ENCODE assay signal across 16 cellular contexts in genomic region chr16:11161974-11162373, GRCh38.
DNase-seq lines count a peak whose midpoint lies in the region; ATAC-seq and TF ChIP-seq lines count a peak whose summit lies in the region.
"Had no signal": no experiment of that assay in that cellular context is flagged by ENCODE, and none has a peak within 500 bp of the region (broad histone marks: within the 10 kb centered on the region; RNA-seq: fewer than 3 reads in every experiment).

No MANE protein-coding gene starts in this region.

- peak overlapping the region; percentile 65 to 85 for H3K27ac ChIP-seq in right atrium auricular region
- no peak overlapping the region for H3K27ac ChIP-seq in suprapubic skin
- H3K27ac ChIP-seq: 22Rv1, testis had no signal

- ATAC-seq in stimulated activated naive B cell treated with anti-CD40 and anti-IgM and Interleukin-4, amounts not matched to agents 10 μg/mL and 1 μg/mL and 100 μg/mL, for 72 hours (replicated peaks): no peak
- ATAC-seq: esophagus mucosa had no signal

- TF ChIP-seq EP300 in suprapubic skin (IDR thresholded peaks at IDR 0.05): no peak

- no peak for TF ChIP-seq POLR2A in suprapubic skin (IDR thresholded peaks at IDR 0.05)

- H3K27me3 ChIP-seq in right atrium auricular region (no peaks in the 10 kb centered on the region), suprapubic skin (no peaks in the 10 kb centered on the region)
- H3K27me3 ChIP-seq: testis had no signal

- peak overlapping the region; percentile 24 for H3K27ac Mint-ChIP-seq in T-helper 2 cell treated with Interferon-gamma antibody and Interleukin-4, amounts not matched to agents 5 μg/mL and 100 μg/mL, for 36 hours
- H3K27ac Mint-ChIP-seq in brain: peak overlapping the region in 3 of 5 experiments; percentile 27 to 36 (median 29)
- peak overlapping the region; percentile 71 for H3K27ac Mint-ChIP-seq in stimulated activated naive B cell treated with anti-CD40 and anti-IgM and Interleukin-4, amounts not matched to agents 10 μg/mL and 1 μg/mL and 100 μg/mL, for 72 hours
- H3K27ac Mint-ChIP-seq: CD4-positive, CD25-positive, alpha-beta regulatory T cell had no signal

- H3K36me3 ChIP-seq in right atrium auricular region (peaks cover 9% of the 10 kb centered on the region), suprapubic skin (peaks cover 12% of the 10 kb centered on the region)

- H3K4me1 Mint-ChIP-seq in T-helper 2 cell treated with Interferon-gamma antibody and Interleukin-4, amounts not matched to agents 5 μg/mL and 100 μg/mL, for 36 hours (ENCODE audit: low read depth): peaks cover 69% of the 10 kb centered on the region
- peaks cover 50% of the 10 kb centered on the region for H3K4me1 Mint-ChIP-seq in brain
- peaks cover 19 to 45% of the 10 kb centered on the region in 2 donors for H3K4me1 Mint-ChIP-seq in stimulated activated naive B cell treated with anti-CD40 and anti-IgM and Interleukin-4, amounts not matched to agents 10 μg/mL and 1 μg/mL and 100 μg/mL, for 72 hours

- no peak overlapping the region for H3K4me3 ChIP-seq in right atrium auricular region
- H3K4me3 ChIP-seq in suprapubic skin: no peak overlapping the region
- H3K4me3 ChIP-seq: lung, testis had no signal

- H3K4me1 ChIP-seq in right atrium auricular region (peaks cover 3 to 34% of the 10 kb centered on the region in 2 donors), suprapubic skin (no peaks in the 10 kb centered on the region)

- TF ChIP-seq CTCF in brain (conservative IDR thresholded peaks at IDR 0.05) (no peak), right atrium auricular region (IDR thresholded peaks at IDR 0.05) (no peak), suprapubic skin (IDR thresholded peaks at IDR 0.05) (no peak)

- no peak for DNase-seq in T-helper 2 cell treated with Interferon-gamma antibody and Interleukin-4, amounts not matched to agents 5 μg/mL and 100 μg/mL, for 36 hours (ENCODE audit: low spot score)
- DNase-seq in T-helper 2 cell (no peak), right atrium auricular region (ENCODE audit: low spot score) (no peak), suprapubic skin (ENCODE audit: low spot score in 2 of 2) (no peak), NCI-H510A (lab: John Stamatoyannopoulos, UW) (no peak), COR-L47 (lab: John Stamatoyannopoulos, UW) (no peak)
- DNase-seq in stimulated activated naive B cell treated with anti-CD40 and anti-IgM and Interleukin-4, amounts not matched to agents 10 μg/mL and 1 μg/mL and 100 μg/mL, for 72 hours: no peak
- DNase-seq: CD4-positive, CD25-positive, alpha-beta regulatory T cell; dermis blood vessel endothelial cell; NCI-H187; OCI-M1; testis had no signal

- no peak overlapping the region for H3K4me3 Mint-ChIP-seq in T-helper 2 cell treated with Interferon-gamma antibody and Interleukin-4, amounts not matched to agents 5 μg/mL and 100 μg/mL, for 36 hours
- H3K4me3 Mint-ChIP-seq in brain: no peak overlapping the region
- no peak overlapping the region for H3K4me3 Mint-ChIP-seq in stimulated activated naive B cell treated with anti-CD40 and anti-IgM and Interleukin-4, amounts not matched to agents 10 μg/mL and 1 μg/mL and 100 μg/mL, for 72 hours
- H3K4me3 Mint-ChIP-seq: CD4-positive, CD25-positive, alpha-beta regulatory T cell had no signal

- H3K9me3 ChIP-seq in right atrium auricular region (no peaks in the 10 kb centered on the region), suprapubic skin (no peaks in the 10 kb centered on the region)
- H3K9me3 ChIP-seq: testis had no signal

- peaks cover 10% of the 10 kb centered on the region for H3K9me3 Mint-ChIP-seq in T-helper 2 cell treated with Interferon-gamma antibody and Interleukin-4, amounts not matched to agents 5 μg/mL and 100 μg/mL, for 36 hours
- peaks cover 0 to 3% (median 0%) of the 10 kb centered on the region in 5 experiments for H3K9me3 Mint-ChIP-seq in brain
- H3K9me3 Mint-ChIP-seq in stimulated activated naive B cell treated with anti-CD40 and anti-IgM and Interleukin-4, amounts not matched to agents 10 μg/mL and 1 μg/mL and 100 μg/mL, for 72 hours: peaks cover 2 to 5% of the 10 kb centered on the region in 2 donors
- H3K9me3 Mint-ChIP-seq: CD4-positive, CD25-positive, alpha-beta regulatory T cell had no signal

- WGBS in suprapubic skin: 62% methylated on average over 7 of the region's 7 CpGs

- no peaks in the 10 kb centered on the region for H3K27me3 Mint-ChIP-seq in T-helper 2 cell treated with Interferon-gamma antibody and Interleukin-4, amounts not matched to agents 5 μg/mL and 100 μg/mL, for 36 hours (ENCODE audit: low read depth)
- no peaks in the 10 kb centered on the region for H3K27me3 Mint-ChIP-seq in brain
- H3K27me3 Mint-ChIP-seq in stimulated activated naive B cell treated with anti-CD40 and anti-IgM and Interleukin-4, amounts not matched to agents 10 μg/mL and 1 μg/mL and 100 μg/mL, for 72 hours: no peaks in the 10 kb centered on the region
- H3K27me3 Mint-ChIP-seq: CD4-positive, CD25-positive, alpha-beta regulatory T cell had no signal

- peaks cover 18% of the 10 kb centered on the region for H3K36me3 Mint-ChIP-seq in T-helper 2 cell treated with Interferon-gamma antibody and Interleukin-4, amounts not matched to agents 5 μg/mL and 100 μg/mL, for 36 hours (ENCODE audit: low read depth)
- peaks cover 15% of the 10 kb centered on the region for H3K36me3 Mint-ChIP-seq in brain
- peaks cover 46 to 70% of the 10 kb centered on the region in 2 donors for H3K36me3 Mint-ChIP-seq in stimulated activated naive B cell treated with anti-CD40 and anti-IgM and Interleukin-4, amounts not matched to agents 10 μg/mL and 1 μg/mL and 100 μg/mL, for 72 hours
